5 cellular contexts compared by ENCODE assay signal in the genomic region with DNA sequence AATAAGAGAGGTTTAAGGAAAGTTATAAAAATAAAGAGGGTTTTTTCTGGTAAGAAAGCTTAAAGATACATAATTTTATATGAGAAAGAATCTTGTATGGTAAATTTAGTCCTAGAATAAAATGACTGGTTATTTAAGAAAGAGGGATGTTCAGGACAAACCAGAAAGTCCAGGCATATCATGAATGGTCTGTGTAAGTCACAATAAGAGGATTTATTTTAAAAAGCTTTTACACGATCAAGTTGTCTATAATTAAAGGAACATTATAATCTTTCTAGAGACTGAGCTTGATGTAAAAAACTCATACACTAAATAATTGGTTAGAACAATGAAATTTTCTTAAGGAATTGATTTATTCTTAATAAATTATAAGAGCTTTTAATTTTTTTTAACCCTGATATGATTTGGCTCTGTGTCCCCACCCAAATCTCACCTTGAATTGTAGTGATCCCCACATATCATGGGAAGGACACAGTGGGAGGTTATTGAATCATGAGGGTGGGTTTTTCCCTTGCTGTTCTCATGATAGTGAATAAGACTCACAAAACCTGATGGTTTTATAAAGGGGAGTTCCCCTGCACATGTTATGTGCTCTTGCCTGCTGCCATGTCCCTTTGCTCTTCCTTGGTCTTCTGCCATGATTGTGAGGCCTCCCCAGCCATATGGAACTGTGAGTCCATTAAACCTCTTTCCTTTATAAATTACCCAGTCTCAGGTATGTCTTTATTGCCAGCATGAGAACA. TPM values are rescaled to one million over a fixed set of nuclear protein-coding genes. Genes with fewer than 3 reads are reported as not detected.
"Had no signal": no experiment of that assay in that cellular context is flagged by ENCODE, and none has a peak within 500 bp of the region (broad histone marks: within the 10 kb centered on the region; RNA-seq: fewer than 3 reads in every experiment).

No MANE protein-coding gene starts in this region.

RNA-seq across cellular contexts. Expression of a gene that starts 20.8 kb away (rescaled TPM):
- total RNA-seq: H4, HepG2, HFFc6, HT1080 had no signal
- polyA plus RNA-seq: HepG2, IgD-negative memory B cell had no signal
